Comparison of ENCODE assay signal across 8 cellular contexts in genomic region chr6:87151471-87151785, GRCh38. TPM values are rescaled to one million over a fixed set of nuclear protein-coding genes. Genes with fewer than 3 reads are reported as not detected.
A peak's percentile ranks its signal among the peaks of the same experiment; 100 is the strongest.
DNase-seq lines count a peak whose midpoint lies in the region; ATAC-seq and TF ChIP-seq lines count a peak whose summit lies in the region.

No MANE protein-coding gene starts in this region.

- H3K4me1 ChIP-seq in DOHH2 (ENCODE audit: control insufficient read depth, low read length) (peaks cover 37% of the 10 kb centered on the region), NT2/D1 (ENCODE audit: insufficient read depth, insufficient read length) (no peaks in the 10 kb centered on the region), endocrine pancreas (ENCODE audit: control insufficient read depth, insufficient read depth, low read length) (peaks cover 14% of the 10 kb centered on the region)

- peaks cover 19% of the 10 kb centered on the region for H3K79me2 ChIP-seq in DOHH2 (ENCODE audit: control insufficient read depth, low read length)

- peak overlapping the region; percentile 82 for H3K27ac Mint-ChIP-seq in osteocyte (ENCODE audit: unreplicated experiment)

- peak overlapping the region; percentile 62 for H3K4me3 Mint-ChIP-seq in osteocyte (ENCODE audit: unreplicated experiment)

- H3K4me3 ChIP-seq in DOHH2 (ENCODE audit: low read length) = peak overlapping the region; percentile 69
- peak overlapping the region; percentile 51 for H3K4me3 ChIP-seq in NT2/D1 (ENCODE audit: insufficient read length, low read depth)
- H3K4me3 ChIP-seq in endocrine pancreas (ENCODE audit: control insufficient read depth, insufficient read depth, low read length) = peak overlapping the region; percentile 66

- no peaks in the 10 kb centered on the region for H3K9me3 ChIP-seq in DOHH2 (ENCODE audit: control insufficient read depth, insufficient read depth, low read length)
- H3K9me3 ChIP-seq in NT2/D1 (ENCODE audit: insufficient read depth, low read length) = no peaks in the 10 kb centered on the region
- H3K9me3 ChIP-seq in endocrine pancreas (ENCODE audit: control insufficient read depth, low read length) = no peaks in the 10 kb centered on the region

- peaks cover 30% of the 10 kb centered on the region for H3K4me1 Mint-ChIP-seq in osteocyte (ENCODE audit: unreplicated experiment)

- in situ Hi-C loops in KBM-7 (cut with MboI; ENCODE audit: low pct_unique_long_range_greater_than_20kb, low sequenced_read_pairs) = no loop called here
- in situ Hi-C loops in GM13977 (cut with MboI; ENCODE audit: low pct_unique_long_range_greater_than_20kb, low sequenced_read_pairs, unreplicated experiment) = no loop called here

- H3K9ac ChIP-seq in NT2/D1 (ENCODE audit: insufficient read length, low read depth) (peak overlapping the region; percentile 88), endocrine pancreas (ENCODE audit: control insufficient read depth, insufficient read depth, low read length) (peak overlapping the region; percentile 90)

- 0 out of 2 replicates have a peak, but pooled peaks cover 4% of the 10 kb centered on the region for H4K20me1 ChIP-seq in DOHH2 (ENCODE audit: control insufficient read depth, insufficient read depth, low read depth, low read length)

- H3F3A ChIP-seq in DOHH2 (ENCODE audit: control insufficient read depth, insufficient read depth) = no peaks in the 10 kb centered on the region; the same call in 1 of the 2 replicates

- no peak overlapping the region for H3K27ac ChIP-seq in DOHH2 (ENCODE audit: low read depth, low read length)

- H3K27me3 Mint-ChIP-seq in osteocyte (ENCODE audit: unreplicated experiment) = peaks cover 24% of the 10 kb centered on the region

- ATAC-seq in HG02870 (IDR thresholded peaks at IDR 0.05; ENCODE audit: unreplicated experiment) = no peak

- no peak for TF ChIP-seq CTCF in DOHH2 (IDR thresholded peaks at IDR 0.05; ENCODE audit: low read depth, low read length, poor library complexity, severe bottlenecking)
- no peak for TF ChIP-seq CTCF in osteocyte (IDR thresholded peaks at IDR 0.05)
- TF ChIP-seq CTCF in GM13977 (IDR thresholded peaks at IDR 0.05; ENCODE audit: extremely low read depth, insufficient read depth, missing control alignments) = no peak

- H3K9me3 Mint-ChIP-seq in osteocyte (ENCODE audit: unreplicated experiment) = no peaks in the 10 kb centered on the region

- H3K36me3 Mint-ChIP-seq in osteocyte (ENCODE audit: unreplicated experiment) = no peaks in the 10 kb centered on the region

- peak overlapping the region; percentile 81 for H3K4me2 ChIP-seq in DOHH2 (ENCODE audit: low read length)

- H3K27me3 ChIP-seq in DOHH2 (ENCODE audit: control insufficient read depth, low read length) (peaks cover 36% of the 10 kb centered on the region), NT2/D1 (ENCODE audit: insufficient read depth, insufficient read length) (peaks cover 16% of the 10 kb centered on the region), endocrine pancreas (ENCODE audit: control insufficient read depth, insufficient read depth, low read length) (no peaks in the 10 kb centered on the region)

- H3K36me3 ChIP-seq in DOHH2 (ENCODE audit: control insufficient read depth, low read length) (peaks cover 6% of the 10 kb centered on the region; the same call in 1 of the 2 replicates), NT2/D1 (ENCODE audit: insufficient read depth, insufficient read length, low read length) (no peaks in the 10 kb centered on the region), endocrine pancreas (ENCODE audit: control insufficient read depth, insufficient read depth, low read length) (no peaks in the 10 kb centered on the region)

- DNase-seq in NT2/D1 (ENCODE audit: low read depth, low spot score) = no peak
- no peak for DNase-seq in osteocyte (ENCODE audit: extremely low spot score, unreplicated experiment)
- no peak for DNase-seq in AML-193 (lab: John Stamatoyannopoulos, UW)
- no peak for DNase-seq in KBM-7
- DNase-seq in GM13977 (ENCODE audit: low spot score) = no peak

- H3K9me2 ChIP-seq in DOHH2 (replicated peaks; ENCODE audit: control insufficient read depth, low read length) = no peaks in the 10 kb centered on the region

RNA-seq across cellular contexts. Expression of gene ZNF292, which starts 3.9 kb away (rescaled TPM):
- 37.2 and 38.8 TPM in 2 replicates for total RNA-seq in osteocyte

RNA-seq across cellular contexts. Expression of gene CGA, which starts 56.5 kb away (rescaled TPM):
- total RNA-seq in osteocyte = not detected in 2 replicates
